ENCODE assay signal across 1 cellular context in the genomic region with DNA sequence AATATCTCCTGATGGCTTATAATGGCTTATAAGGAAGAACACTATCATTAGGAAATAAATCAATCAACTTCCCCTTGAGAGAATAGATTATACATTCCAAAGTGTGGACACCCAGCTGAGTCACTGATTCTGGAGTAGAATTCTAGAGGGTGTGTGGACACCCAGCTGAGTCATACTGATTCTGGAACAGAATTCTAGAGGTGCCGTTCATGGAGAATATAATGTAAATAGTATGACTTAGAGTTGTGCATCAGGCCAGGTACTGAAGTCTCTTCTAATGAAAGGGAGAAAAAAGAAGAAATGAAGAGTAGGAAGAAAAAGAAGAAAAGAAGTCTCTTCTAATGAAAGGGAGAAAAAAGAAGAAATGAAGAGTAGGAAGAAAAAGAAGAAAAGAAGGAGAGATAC.
TF ChIP-seq lines count a peak whose summit lies in the region.

No MANE protein-coding gene starts in this region.

TF ChIP-seq in K562, 482 proteins besides CTCF, POLR2A, EP300 and RAD21 (continued from another document and continues in another):
- TF ChIP-seq, protein P1, sequence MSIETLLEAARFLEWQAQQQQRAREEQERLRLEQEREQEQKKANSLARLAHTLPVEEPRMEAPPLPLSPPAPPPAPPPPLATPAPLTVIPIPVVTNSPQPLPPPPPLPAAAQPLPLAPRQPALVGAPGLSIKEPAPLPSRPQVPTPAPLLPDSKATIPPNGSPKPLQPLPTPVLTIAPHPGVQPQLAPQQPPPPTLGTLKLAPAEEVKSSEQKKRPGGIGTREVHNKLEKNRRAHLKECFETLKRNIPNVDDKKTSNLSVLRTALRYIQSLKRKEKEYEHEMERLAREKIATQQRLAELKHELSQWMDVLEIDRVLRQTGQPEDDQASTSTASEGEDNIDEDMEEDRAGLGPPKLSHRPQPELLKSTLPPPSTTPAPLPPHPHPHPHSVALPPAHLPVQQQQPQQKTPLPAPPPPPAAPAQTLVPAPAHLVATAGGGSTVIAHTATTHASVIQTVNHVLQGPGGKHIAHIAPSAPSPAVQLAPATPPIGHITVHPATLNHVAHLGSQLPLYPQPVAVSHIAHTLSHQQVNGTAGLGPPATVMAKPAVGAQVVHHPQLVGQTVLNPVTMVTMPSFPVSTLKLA (conservative IDR thresholded peaks at IDR 0.05) = 0 out of 4 replicates have a peak, but pooled peaks of 1 of the 2 experiments have one; percentile 42
- peak; percentile 45; the same call in 1 of the 2 replicates for TF ChIP-seq ADNP (tag; IDR thresholded peaks at IDR 0.05)
- TF ChIP-seq CHD1 (IDR thresholded peaks at IDR 0.05; ENCODE audit: low read length) = no peak
- no peak for TF ChIP-seq ZNF696 (CRISPR knock-in tag; conservative IDR thresholded peaks at IDR 0.05)
- TF ChIP-seq, protein P2, sequence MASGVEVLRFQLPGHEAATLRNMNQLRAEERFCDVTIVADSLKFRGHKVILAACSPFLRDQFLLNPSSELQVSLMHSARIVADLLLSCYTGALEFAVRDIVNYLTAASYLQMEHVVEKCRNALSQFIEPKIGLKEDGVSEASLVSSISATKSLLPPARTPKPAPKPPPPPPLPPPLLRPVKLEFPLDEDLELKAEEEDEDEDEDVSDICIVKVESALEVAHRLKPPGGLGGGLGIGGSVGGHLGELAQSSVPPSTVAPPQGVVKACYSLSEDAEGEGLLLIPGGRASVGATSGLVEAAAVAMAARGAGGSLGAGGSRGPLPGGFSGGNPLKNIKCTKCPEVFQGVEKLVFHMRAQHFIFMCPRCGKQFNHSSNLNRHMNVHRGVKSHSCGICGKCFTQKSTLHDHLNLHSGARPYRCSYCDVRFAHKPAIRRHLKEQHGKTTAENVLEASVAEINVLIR (CRISPR knock-in tag; IDR thresholded peaks at IDR 0.05) = no peak
- peak; percentile 96 for TF ChIP-seq DPF2 (IDR thresholded peaks at IDR 0.05)
- TF ChIP-seq POLR2G (IDR thresholded peaks at IDR 0.05; ENCODE audit: low read depth, low read length) = no peak
- no peak for TF ChIP-seq ZNF175 (CRISPR knock-in tag; IDR thresholded peaks at IDR 0.05; ENCODE audit: low read depth)
- TF ChIP-seq ZC3H11A (IDR thresholded peaks at IDR 0.05; ENCODE audit: low read depth, low read length) = no peak
- TF ChIP-seq POLR2AphosphoS5 (IDR thresholded peaks at IDR 0.05; ENCODE audit: control insufficient read depth, insufficient read depth, low read depth, low read length) = no peak
- peak; percentile 100 for TF ChIP-seq YBX1 (IDR thresholded peaks at IDR 0.05)
- TF ChIP-seq, protein P3, sequence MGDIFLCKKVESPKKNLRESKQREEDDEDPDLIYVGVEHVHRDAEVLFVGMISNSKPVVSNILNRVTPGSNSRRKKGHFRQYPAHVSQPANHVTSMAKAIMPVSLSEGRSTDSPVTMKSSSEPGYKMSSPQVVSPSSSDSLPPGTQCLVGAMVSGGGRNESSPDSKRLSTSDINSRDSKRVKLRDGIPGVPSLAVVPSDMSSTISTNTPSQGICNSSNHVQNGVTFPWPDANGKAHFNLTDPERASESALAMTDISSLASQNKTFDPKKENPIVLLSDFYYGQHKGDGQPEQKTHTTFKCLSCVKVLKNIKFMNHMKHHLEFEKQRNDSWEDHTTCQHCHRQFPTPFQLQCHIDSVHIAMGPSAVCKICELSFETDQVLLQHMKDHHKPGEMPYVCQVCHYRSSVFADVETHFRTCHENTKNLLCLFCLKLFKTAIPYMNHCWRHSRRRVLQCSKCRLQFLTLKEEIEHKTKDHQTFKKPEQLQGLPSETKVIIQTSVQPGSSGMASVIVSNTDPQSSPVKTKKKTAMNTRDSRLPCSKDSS (IDR thresholded peaks at IDR 0.05; ENCODE audit: low read depth, partially characterized antibody) = no peak
- 0 out of 2 replicates have a peak, but pooled peaks have one; percentile 16 for TF ChIP-seq TCF3 (CRISPR knock-in tag; IDR thresholded peaks at IDR 0.05)
- TF ChIP-seq RB1 (IDR thresholded peaks at IDR 0.05; ENCODE audit: low read depth) = no peak
- TF ChIP-seq SIN3A (IDR thresholded peaks at IDR 0.05; ENCODE audit: borderline replicate concordance in 2 of 2, control insufficient read depth in 1 of 2, low read depth in 2 of 2, low read length in 2 of 2) = no peak
- TF ChIP-seq FOXK1 (CRISPR knock-in tag; IDR thresholded peaks at IDR 0.05; ENCODE audit: borderline replicate concordance) = no peak
- TF ChIP-seq SLC30A9 (CRISPR knock-in tag; IDR thresholded peaks at IDR 0.05) = no peak
- no peak for TF ChIP-seq SETDB1 (IDR thresholded peaks at IDR 0.05; ENCODE audit: low read length)
- TF ChIP-seq, protein P4, sequence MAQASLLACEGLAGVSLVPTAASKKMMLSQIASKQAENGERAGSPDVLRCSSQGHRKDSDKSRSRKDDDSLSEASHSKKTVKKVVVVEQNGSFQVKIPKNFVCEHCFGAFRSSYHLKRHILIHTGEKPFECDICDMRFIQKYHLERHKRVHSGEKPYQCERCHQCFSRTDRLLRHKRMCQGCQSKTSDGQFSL (CRISPR knock-in tag; IDR thresholded peaks at IDR 0.05) = no peak
- TF ChIP-seq, protein P4 (tag; IDR thresholded peaks at IDR 0.05) = no peak
- no peak for TF ChIP-seq ATF1 (CRISPR knock-in tag; IDR thresholded peaks at IDR 0.05)
- no peak for TF ChIP-seq ATF1 (tag; IDR thresholded peaks at IDR 0.05)
- TF ChIP-seq, protein P5, sequence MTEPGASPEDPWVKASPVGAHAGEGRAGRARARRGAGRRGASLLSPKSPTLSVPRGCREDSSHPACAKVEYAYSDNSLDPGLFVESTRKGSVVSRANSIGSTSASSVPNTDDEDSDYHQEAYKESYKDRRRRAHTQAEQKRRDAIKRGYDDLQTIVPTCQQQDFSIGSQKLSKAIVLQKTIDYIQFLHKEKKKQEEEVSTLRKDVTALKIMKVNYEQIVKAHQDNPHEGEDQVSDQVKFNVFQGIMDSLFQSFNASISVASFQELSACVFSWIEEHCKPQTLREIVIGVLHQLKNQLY (CRISPR knock-in tag; conservative IDR thresholded peaks at IDR 0.05) = no peak
- peak; percentile 40 to 46; a peak in 1 of 4 replicates for TF ChIP-seq KDM1A (IDR thresholded peaks at IDR 0.05)
- peak; percentile 72 to 87; a peak in 2 of 4 replicates for TF ChIP-seq TEAD1 (CRISPR knock-in tag; IDR thresholded peaks at IDR 0.05)
- no peak for TF ChIP-seq EGR1 (conservative IDR thresholded peaks at IDR 0.05)
- no peak for TF ChIP-seq TAL1 (IDR thresholded peaks at IDR 0.05)
- no peak for TF ChIP-seq ZNF212 (CRISPR knock-in tag; IDR thresholded peaks at IDR 0.05)
- TF ChIP-seq FOXA3 (CRISPR knock-in tag; conservative IDR thresholded peaks at IDR 0.05 in 1 of 2, IDR thresholded peaks at IDR 0.05 in 1 of 2) = peak in 1 of 2 experiments; percentile 51; a peak in 2 of 4 replicates
- peak; percentile 95 for TF ChIP-seq NFE2 (IDR thresholded peaks at IDR 0.05; ENCODE audit: low read depth)
- peak; percentile 81 to 82 for TF ChIP-seq TRIM24 (IDR thresholded peaks at IDR 0.05)
- TF ChIP-seq, protein P6, sequence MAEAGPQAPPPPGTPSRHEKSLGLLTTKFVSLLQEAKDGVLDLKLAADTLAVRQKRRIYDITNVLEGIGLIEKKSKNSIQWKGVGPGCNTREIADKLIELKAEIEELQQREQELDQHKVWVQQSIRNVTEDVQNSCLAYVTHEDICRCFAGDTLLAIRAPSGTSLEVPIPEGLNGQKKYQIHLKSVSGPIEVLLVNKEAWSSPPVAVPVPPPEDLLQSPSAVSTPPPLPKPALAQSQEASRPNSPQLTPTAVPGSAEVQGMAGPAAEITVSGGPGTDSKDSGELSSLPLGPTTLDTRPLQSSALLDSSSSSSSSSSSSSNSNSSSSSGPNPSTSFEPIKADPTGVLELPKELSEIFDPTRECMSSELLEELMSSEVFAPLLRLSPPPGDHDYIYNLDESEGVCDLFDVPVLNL (CRISPR knock-in tag; IDR thresholded peaks at IDR 0.05; ENCODE audit: low read depth) = no peak
- TF ChIP-seq MTA3 (IDR thresholded peaks at IDR 0.05; ENCODE audit: borderline replicate concordance) = no peak
- TF ChIP-seq, protein P7, sequence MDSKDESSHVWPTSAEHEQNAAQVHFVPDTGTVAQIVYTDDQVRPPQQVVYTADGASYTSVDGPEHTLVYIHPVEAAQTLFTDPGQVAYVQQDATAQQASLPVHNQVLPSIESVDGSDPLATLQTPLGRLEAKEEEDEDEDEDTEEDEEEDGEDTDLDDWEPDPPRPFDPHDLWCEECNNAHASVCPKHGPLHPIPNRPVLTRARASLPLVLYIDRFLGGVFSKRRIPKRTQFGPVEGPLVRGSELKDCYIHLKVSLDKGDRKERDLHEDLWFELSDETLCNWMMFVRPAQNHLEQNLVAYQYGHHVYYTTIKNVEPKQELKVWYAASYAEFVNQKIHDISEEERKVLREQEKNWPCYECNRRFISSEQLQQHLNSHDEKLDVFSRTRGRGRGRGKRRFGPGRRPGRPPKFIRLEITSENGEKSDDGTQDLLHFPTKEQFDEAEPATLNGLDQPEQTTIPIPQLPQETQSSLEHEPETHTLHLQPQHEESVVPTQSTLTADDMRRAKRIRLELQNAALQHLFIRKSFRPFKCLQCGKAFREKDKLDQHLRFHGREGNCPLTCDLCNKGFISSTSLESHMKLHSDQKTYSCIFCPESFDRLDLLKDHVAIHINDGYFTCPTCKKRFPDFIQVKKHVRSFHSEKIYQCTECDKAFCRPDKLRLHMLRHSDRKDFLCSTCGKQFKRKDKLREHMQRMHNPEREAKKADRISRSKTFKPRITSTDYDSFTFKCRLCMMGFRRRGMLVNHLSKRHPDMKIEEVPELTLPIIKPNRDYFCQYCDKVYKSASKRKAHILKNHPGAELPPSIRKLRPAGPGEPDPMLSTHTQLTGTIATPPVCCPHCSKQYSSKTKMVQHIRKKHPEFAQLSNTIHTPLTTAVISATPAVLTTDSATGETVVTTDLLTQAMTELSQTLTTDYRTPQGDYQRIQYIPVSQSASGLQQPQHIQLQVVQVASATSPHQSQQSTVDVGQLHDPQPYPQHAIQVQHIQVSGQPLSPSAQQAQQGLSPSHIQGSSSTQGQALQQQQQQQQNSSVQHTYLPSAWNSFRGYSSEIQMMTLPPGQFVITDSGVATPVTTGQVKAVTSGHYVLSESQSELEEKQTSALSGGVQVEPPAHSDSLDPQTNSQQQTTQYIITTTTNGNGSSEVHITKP (IDR thresholded peaks at IDR 0.05; ENCODE audit: partially characterized antibody) = no peak
- no peak for TF ChIP-seq ZNF12 (CRISPR knock-in tag; IDR thresholded peaks at IDR 0.05)
- TF ChIP-seq MAFF (IDR thresholded peaks at IDR 0.05; ENCODE audit: low read length) = peak; percentile 89
- TF ChIP-seq, protein P8, sequence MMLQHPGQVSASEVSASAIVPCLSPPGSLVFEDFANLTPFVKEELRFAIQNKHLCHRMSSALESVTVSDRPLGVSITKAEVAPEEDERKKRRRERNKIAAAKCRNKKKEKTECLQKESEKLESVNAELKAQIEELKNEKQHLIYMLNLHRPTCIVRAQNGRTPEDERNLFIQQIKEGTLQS (IDR thresholded peaks at IDR 0.05) = peak; percentile 98
- TF ChIP-seq, protein P8 (CRISPR knock-in tag; conservative IDR thresholded peaks at IDR 0.05) = peak; percentile 95
- no peak for TF ChIP-seq HMGN3 (IDR thresholded peaks at IDR 0.05; ENCODE audit: borderline replicate concordance, extremely low read depth, insufficient read length, low read depth, low read length)
- TF ChIP-seq KLF13 (tag; IDR thresholded peaks at IDR 0.05; ENCODE audit: borderline replicate concordance, low read depth) = no peak
- TF ChIP-seq ZNF143 (CRISPR knock-in tag; IDR thresholded peaks at IDR 0.05) = no peak
- TF ChIP-seq SAFB (IDR thresholded peaks at IDR 0.05; ENCODE audit: borderline replicate concordance, low read depth, low read length) = no peak
- TF ChIP-seq SP1 (CRISPR knock-in tag; IDR thresholded peaks at IDR 0.05) = peak; percentile 66; the same call in 1 of the 2 replicates
- TF ChIP-seq TARDBP (IDR thresholded peaks at IDR 0.05) = no peak
